In the genomic region with DNA sequence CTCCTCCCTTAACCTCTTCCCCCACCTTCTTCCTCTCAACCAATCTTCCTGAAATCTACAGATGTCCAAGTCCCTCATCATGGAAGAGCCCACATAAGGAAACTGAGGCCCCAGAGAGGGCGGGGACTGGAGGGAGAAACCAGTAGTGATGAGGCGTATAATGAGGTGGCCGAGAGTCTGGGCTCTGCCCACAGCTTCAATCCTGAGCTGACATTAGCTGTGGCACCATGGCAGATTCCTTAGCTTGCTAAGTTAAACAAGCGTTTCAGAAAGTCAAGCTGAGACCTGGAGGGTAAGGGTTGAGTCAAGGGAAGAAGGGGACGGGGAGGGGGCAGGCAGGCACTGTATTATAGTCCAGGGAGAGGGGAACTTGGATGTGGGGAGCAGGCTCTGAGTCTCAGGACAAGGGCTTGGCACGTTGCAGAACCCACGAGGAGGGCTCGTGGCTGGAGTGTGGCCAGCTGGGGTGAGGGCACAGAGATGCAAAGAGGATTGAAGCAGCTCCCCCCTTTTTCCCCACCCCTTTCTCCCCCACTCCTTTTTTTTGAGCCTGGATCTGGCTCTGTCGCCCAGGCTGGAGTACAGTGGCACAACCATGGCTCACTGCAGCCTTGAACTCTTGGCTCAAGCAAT, we compare ENCODE assay signal across 1 cellular context.
TF ChIP-seq lines count a peak whose summit lies in the region.

No MANE protein-coding gene starts in this region.

TF ChIP-seq in H1, 55 proteins besides CTCF, POLR2A, EP300 and RAD21:
- TF ChIP-seq TCF12 (IDR thresholded peaks at IDR 0.05; ENCODE audit: low read depth, low read length) (0 out of 2 replicates have a peak, but pooled peaks have one; percentile 1), CEBPB (IDR thresholded peaks at IDR 0.05; ENCODE audit: low read depth, low read length) (no peak)
